Comparison of ENCODE assay signal across 8 cellular contexts in genomic region chr7:151341357-151342101, GRCh38. TPM values are rescaled to one million over a fixed set of nuclear protein-coding genes. Genes with fewer than 3 reads are reported as not detected.
A peak's percentile ranks its signal among the peaks of the same experiment; 100 is the strongest.
DNase-seq lines count a peak whose midpoint lies in the region; ATAC-seq and TF ChIP-seq lines count a peak whose summit lies in the region.

NUB1 (plus strand) TSS chr7:151341812; CDS start chr7:151345350, 3,538 bp downstream.

- ATAC-seq in GM18909 (IDR thresholded peaks at IDR 0.05; ENCODE audit: poor library complexity, unreplicated experiment) (peak; percentile 65), HG03342 (IDR thresholded peaks at IDR 0.05; ENCODE audit: unreplicated experiment) (peak; percentile 55), left colon (peak; percentile 95)

- intact Hi-C loops in left colon (cut with DNase I, micrococcal nuclease): no loop called here

- peak within 1 kb of the TSS; percentile 99 for H3K4me3 ChIP-seq in coronary artery

- H3K27ac ChIP-seq in coronary artery: peak within 1 kb of the TSS; percentile 74 to 93

- DNase-seq in AG08395 (ENCODE audit: low spot score): peak; percentile 96
- peak; percentile 56 to 95 for DNase-seq in NCI-H526 (lab: John Stamatoyannopoulos, UW)
- peak; percentile 89 for DNase-seq in activated CD4-positive, alpha-beta T cell treated with anti-CD3 and anti-CD28 coated beads, Interleukin-2, amount 50 U/mL, for 1 hour
- DNase-seq in coronary artery (ENCODE audit: low spot score): peak; percentile 94
- peak; percentile 89 to 96 for DNase-seq in left colon
- peak; percentile 88 to 90 for DNase-seq in stimulated activated CD4-positive, alpha-beta T cell treated with anti-CD3 and anti-CD28 coated beads, Interleukin-1b, Interleukin-23, amount 100 ng/mL, for 4 hours (ENCODE audit: low read depth in 2 of 2)

- no peak for TF ChIP-seq CTCF in coronary artery (IDR thresholded peaks at IDR 0.05)

RNA-seq across cellular contexts. Expression of gene NUB1, which starts in this region (rescaled TPM):
- 10 to 100 TPM; 50.7 to 53.3 TPM for total RNA-seq in left colon

Comparison
In these comparisons a context has a peak if more than half of its experiments do, and no peak if none do; other contexts are left out.
1. Peak in every context shown above with its lines: DNase-seq, ATAC-seq, H3K4me3 ChIP-seq and H3K27ac ChIP-seq.